In genomic region chr1:161721738-161722343, GRCh38 we compare ENCODE assay signal across 12 cellular contexts. TPM values are rescaled to one million over a fixed set of nuclear protein-coding genes. Genes with fewer than 3 reads are reported as not detected.
DNase-seq lines count a peak whose midpoint lies in the region; ATAC-seq and TF ChIP-seq lines count a peak whose summit lies in the region.
"Had no signal": no experiment of that assay in that cellular context is flagged by ENCODE, and none has a peak within 500 bp of the region (broad histone marks: within the 10 kb centered on the region; RNA-seq: fewer than 3 reads in every experiment).

No MANE protein-coding gene starts in this region.

- ATAC-seq in GM21529 (IDR thresholded peaks at IDR 0.05; ENCODE audit: unreplicated experiment) (no peak), HG02763 (IDR thresholded peaks at IDR 0.05; ENCODE audit: unreplicated experiment) (no peak)
- ATAC-seq in effector memory CD8-positive, alpha-beta T cell (replicated peaks): no peak
- ATAC-seq: naive thymus-derived CD8-positive, alpha-beta T cell had no signal

- no peak overlapping the region for H3K27ac ChIP-seq in HL-60 (replicated peaks)

- H3K27me3 Mint-ChIP-seq in effector memory CD8-positive, alpha-beta T cell: no peaks in the 10 kb centered on the region
- H3K27me3 Mint-ChIP-seq in activated T-helper 2 cell treated with anti-CD3 and anti-CD28 coated beads, Interferon-gamma antibody, Interleukin-2, Interleukin-4, amounts not matched to agents 10 μg/mL and 5 μg/mL and 100 μg/mL, durations not matched to agents 14 hours and 24 hours and 36 hours (ENCODE audit: low read depth): peaks cover 64% of the 10 kb centered on the region

- H3K4me3 ChIP-seq in AG09309 (ENCODE audit: control insufficient read depth, low read depth, low read length): no peak overlapping the region
- no peak overlapping the region for H3K4me3 ChIP-seq in HL-60 (replicated peaks; ENCODE audit: insufficient read depth, low read length)
- H3K4me3 ChIP-seq in fibroblast of villous mesenchyme (ENCODE audit: low read depth, low read length): no peak overlapping the region

- no peaks in the 10 kb centered on the region for H3K27me3 ChIP-seq in HL-60 (ENCODE audit: insufficient read depth, poor library complexity, severe bottlenecking)

- TF ChIP-seq CTCF in AG09309 (IDR thresholded peaks at IDR 0.05; ENCODE audit: control insufficient read depth, insufficient read depth, low read depth, low read length, missing control alignments): no peak
- TF ChIP-seq CTCF in HL-60 (IDR thresholded peaks at IDR 0.05; ENCODE audit: insufficient read depth, low read length): no peak
- no peak for TF ChIP-seq CTCF in fibroblast of villous mesenchyme (IDR thresholded peaks at IDR 0.05; ENCODE audit: insufficient read depth, low read depth, low read length)

- H3K4me3 Mint-ChIP-seq in effector memory CD8-positive, alpha-beta T cell: no peak overlapping the region
- H3K4me3 Mint-ChIP-seq in activated T-helper 2 cell treated with anti-CD3 and anti-CD28 coated beads, Interferon-gamma antibody, Interleukin-2, Interleukin-4, amounts not matched to agents 10 μg/mL and 5 μg/mL and 100 μg/mL, durations not matched to agents 14 hours and 24 hours and 36 hours (ENCODE audit: low read depth): no peak overlapping the region
- H3K4me3 Mint-ChIP-seq: CD4-positive, alpha-beta memory T cell; naive thymus-derived CD8-positive, alpha-beta T cell had no signal

- H3K4me1 Mint-ChIP-seq in effector memory CD8-positive, alpha-beta T cell (ENCODE audit: low read depth in 2 of 2): peaks cover 21 to 23% of the 10 kb centered on the region in 2 donors
- peaks cover 27% of the 10 kb centered on the region for H3K4me1 Mint-ChIP-seq in activated T-helper 2 cell treated with anti-CD3 and anti-CD28 coated beads, Interferon-gamma antibody, Interleukin-2, Interleukin-4, amounts not matched to agents 10 μg/mL and 5 μg/mL and 100 μg/mL, durations not matched to agents 14 hours and 24 hours and 36 hours (ENCODE audit: low read depth)

- H3K9me3 Mint-ChIP-seq in effector memory CD8-positive, alpha-beta T cell: no peaks in the 10 kb centered on the region
- H3K9me3 Mint-ChIP-seq in activated T-helper 2 cell treated with anti-CD3 and anti-CD28 coated beads, Interferon-gamma antibody, Interleukin-2, Interleukin-4, amounts not matched to agents 10 μg/mL and 5 μg/mL and 100 μg/mL, durations not matched to agents 14 hours and 24 hours and 36 hours: no peaks in the 10 kb centered on the region
- H3K9me3 Mint-ChIP-seq: CD4-positive, alpha-beta memory T cell; naive thymus-derived CD8-positive, alpha-beta T cell had no signal

- intact Hi-C loops in activated T-helper 2 cell treated with anti-CD3 and anti-CD28 coated beads, Interferon-gamma antibody, Interleukin-2, Interleukin-4, amounts not matched to agents 10 μg/mL and 5 μg/mL and 100 μg/mL, durations not matched to agents 14 hours and 24 hours and 36 hours (cut with micrococcal nuclease): no loop called here

- peak; percentile 74 for DNase-seq in AG09309 (ENCODE audit: low read depth)
- peak; percentile 62 to 68 for DNase-seq in HL-60 (ENCODE audit: low read depth in 1 of 2, low spot score in 1 of 2)
- DNase-seq in SW 1271 (lab: John Stamatoyannopoulos, UW): peak; percentile 9 to 13
- peak; percentile 70 for DNase-seq in fibroblast of villous mesenchyme (ENCODE audit: low read depth)
- DNase-seq in effector memory CD8-positive, alpha-beta T cell: no peak
- no peak for DNase-seq in activated T-helper 2 cell treated with anti-CD3 and anti-CD28 coated beads, Interferon-gamma antibody, Interleukin-2, Interleukin-4, amounts not matched to agents 10 μg/mL and 5 μg/mL and 100 μg/mL, durations not matched to agents 14 hours and 24 hours and 36 hours (ENCODE audit: low spot score)
- DNase-seq: CD4-positive, alpha-beta memory T cell; hippocampal formation; naive thymus-derived CD8-positive, alpha-beta T cell; NCI-H2081 had no signal

- no peak overlapping the region for H3K27ac Mint-ChIP-seq in effector memory CD8-positive, alpha-beta T cell
- H3K27ac Mint-ChIP-seq in activated T-helper 2 cell treated with anti-CD3 and anti-CD28 coated beads, Interferon-gamma antibody, Interleukin-2, Interleukin-4, amounts not matched to agents 10 μg/mL and 5 μg/mL and 100 μg/mL, durations not matched to agents 14 hours and 24 hours and 36 hours: no peak overlapping the region

- peaks cover 4% of the 10 kb centered on the region for H3K36me3 Mint-ChIP-seq in effector memory CD8-positive, alpha-beta T cell (ENCODE audit: insufficient read depth)
- no peaks in the 10 kb centered on the region for H3K36me3 Mint-ChIP-seq in activated T-helper 2 cell treated with anti-CD3 and anti-CD28 coated beads, Interferon-gamma antibody, Interleukin-2, Interleukin-4, amounts not matched to agents 10 μg/mL and 5 μg/mL and 100 μg/mL, durations not matched to agents 14 hours and 24 hours and 36 hours (ENCODE audit: low read depth)
- H3K36me3 Mint-ChIP-seq: naive thymus-derived CD8-positive, alpha-beta T cell had no signal

RNA-seq across cellular contexts. Expression of gene FCRLB, which starts 0.5 kb away (rescaled TPM):
- 2.9 and 4.3 TPM in 2 replicates for total RNA-seq in fibroblast of villous mesenchyme
- total RNA-seq in activated T-helper 2 cell treated with anti-CD3 and anti-CD28 coated beads, Interferon-gamma antibody, Interleukin-2, Interleukin-4, amounts not matched to agents 10 μg/mL and 5 μg/mL and 100 μg/mL, durations not matched to agents 14 hours and 24 hours and 36 hours: 0.16 TPM in 1 of 2 replicates, not detected in the other

RNA-seq across cellular contexts. Expression of gene FCRLA, which starts 14.8 kb away (rescaled TPM):
- 0.64 and 0.86 TPM in 2 replicates for total RNA-seq in fibroblast of villous mesenchyme
- total RNA-seq in activated T-helper 2 cell treated with anti-CD3 and anti-CD28 coated beads, Interferon-gamma antibody, Interleukin-2, Interleukin-4, amounts not matched to agents 10 μg/mL and 5 μg/mL and 100 μg/mL, durations not matched to agents 14 hours and 24 hours and 36 hours: not detected in 2 replicates
- total RNA-seq: CD4-positive, alpha-beta memory T cell had no signal

RNA-seq across cellular contexts. Expression of gene DUSP12, which starts 27.7 kb away (rescaled TPM):
- total RNA-seq in fibroblast of villous mesenchyme: 26.3 and 36.4 TPM in 2 replicates
- 31.2 and 38.0 TPM in 2 replicates for total RNA-seq in activated T-helper 2 cell treated with anti-CD3 and anti-CD28 coated beads, Interferon-gamma antibody, Interleukin-2, Interleukin-4, amounts not matched to agents 10 μg/mL and 5 μg/mL and 100 μg/mL, durations not matched to agents 14 hours and 24 hours and 36 hours

RNA-seq across cellular contexts. Expression of gene ATF6, which starts 44.3 kb away (rescaled TPM):
- total RNA-seq in fibroblast of villous mesenchyme: 22.9 and 32.8 TPM in 2 replicates
- 29.6 and 30.4 TPM in 2 replicates for total RNA-seq in activated T-helper 2 cell treated with anti-CD3 and anti-CD28 coated beads, Interferon-gamma antibody, Interleukin-2, Interleukin-4, amounts not matched to agents 10 μg/mL and 5 μg/mL and 100 μg/mL, durations not matched to agents 14 hours and 24 hours and 36 hours

RNA-seq across cellular contexts. Expression of gene FCGR2B, which starts 58.9 kb away (rescaled TPM):
- not detected in 2 replicates for total RNA-seq in fibroblast of villous mesenchyme
- not detected in 2 replicates for total RNA-seq in activated T-helper 2 cell treated with anti-CD3 and anti-CD28 coated beads, Interferon-gamma antibody, Interleukin-2, Interleukin-4, amounts not matched to agents 10 μg/mL and 5 μg/mL and 100 μg/mL, durations not matched to agents 14 hours and 24 hours and 36 hours

Comparison
In these comparisons a context has a peak if more than half of its experiments do, and no peak if none do; other contexts are left out.
1. DNase-seq: peak in AG09309 (single experiment), HL-60 (2 of 2), SW 1271 (2 of 2) and fibroblast of villous mesenchyme (single experiment); none in effector memory CD8-positive, alpha-beta T cell (0 of 3) and activated T-helper 2 cell treated with anti-CD3 and anti-CD28 coated beads, Interferon-gamma antibody, Interleukin-2, Interleukin-4, amounts not matched to agents 10 μg/mL and 5 μg/mL and 100 μg/mL, durations not matched to agents 14 hours and 24 hours and 36 hours (single experiment).